Comparison of ENCODE assay signal across 15 cellular contexts in the genomic region with DNA sequence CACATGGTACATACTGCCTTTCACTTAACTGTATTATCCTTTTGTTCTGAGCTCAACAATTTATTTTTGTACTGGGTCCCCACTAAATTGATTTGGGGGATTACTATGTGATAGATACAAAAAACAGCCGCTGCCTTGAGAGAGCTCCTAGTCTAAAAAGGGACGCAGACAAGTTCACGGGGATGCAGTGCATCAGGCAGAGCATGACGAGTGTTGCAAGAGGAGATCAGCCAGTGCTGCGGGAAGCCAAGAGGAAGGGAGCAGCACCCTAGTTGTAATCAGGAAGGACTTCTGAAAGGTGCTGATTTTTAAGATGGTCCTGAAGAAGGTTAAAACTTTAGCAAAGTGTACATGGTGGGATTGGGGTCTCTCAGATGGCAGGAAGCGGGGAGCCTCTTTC.
"Had no signal": no experiment of that assay in that cellular context is flagged by ENCODE, and none has a peak within 500 bp of the region (broad histone marks: within the 10 kb centered on the region; RNA-seq: fewer than 3 reads in every experiment).

No MANE protein-coding gene starts in this region.

- H3K27me3 ChIP-seq: dorsolateral prefrontal cortex, right lobe of liver, suprapubic skin, upper lobe of left lung had no signal

- H3K4me1 ChIP-seq: right lobe of liver had no signal

- H3K27ac ChIP-seq: dorsolateral prefrontal cortex, psoas muscle, right lobe of liver, suprapubic skin, upper lobe of left lung had no signal

- H3K4me3 ChIP-seq: dorsolateral prefrontal cortex, lung, psoas muscle, right lobe of liver, suprapubic skin, upper lobe of left lung had no signal

- H3K9me3 Mint-ChIP-seq: activated naive CD4-positive, alpha-beta T cell treated with anti-CD3 and anti-CD28 coated beads, Interleukin-2, amount 50 U/mL, for 72 hours; activated T-helper 2 cell treated with anti-CD3 and anti-CD28 coated beads, Interferon-gamma antibody, Interleukin-2, Interleukin-4, amounts not matched to agents 10 μg/mL and 5 μg/mL and 100 μg/mL, durations not matched to agents 14 hours and 24 hours and 36 hours had no signal

- ATAC-seq: activated naive CD4-positive, alpha-beta T cell treated with anti-CD3 and anti-CD28 coated beads, Interleukin-2, amount 50 U/mL, for 72 hours; esophagus mucosa; left colon; naive thymus-derived CD8-positive, alpha-beta T cell; psoas muscle had no signal

- H3K36me3 ChIP-seq: right lobe of liver, suprapubic skin had no signal

- H3K27ac Mint-ChIP-seq: activated naive CD4-positive, alpha-beta T cell treated with anti-CD3 and anti-CD28 coated beads, Interleukin-2, amount 50 U/mL, for 72 hours; activated T-helper 2 cell treated with anti-CD3 and anti-CD28 coated beads, Interferon-gamma antibody, Interleukin-2, Interleukin-4, amounts not matched to agents 10 μg/mL and 5 μg/mL and 100 μg/mL, durations not matched to agents 14 hours and 24 hours and 36 hours had no signal

- H3K9me3 ChIP-seq: psoas muscle, right lobe of liver, suprapubic skin, upper lobe of left lung had no signal

- H3K4me3 Mint-ChIP-seq: immature natural killer cell had no signal

- DNase-seq: activated CD4-positive, alpha-beta T cell treated with anti-CD3 and anti-CD28 coated beads, Interleukin-2, amount 50 U/mL, for 1 hour; immature natural killer cell; left colon; naive thymus-derived CD8-positive, alpha-beta T cell; psoas muscle; right lobe of liver; stimulated activated CD4-positive, alpha-beta T cell treated with anti-CD3 and anti-CD28 coated beads, Interleukin-2, amount 100 ng/mL, for 24 hours; stimulated activated naive CD4-positive, alpha-beta T cell treated with Interleukin-2 at 50 U/mL for 16 hours had no signal

- H3K27me3 Mint-ChIP-seq: naive thymus-derived CD8-positive, alpha-beta T cell had no signal
